In genomic region chr2:185618630-185619029, GRCh38 we compare ENCODE assay signal across 19 cellular contexts.
DNase-seq lines count a peak whose midpoint lies in the region; ATAC-seq and TF ChIP-seq lines count a peak whose summit lies in the region.
"Had no signal": no experiment of that assay in that cellular context is flagged by ENCODE, and none has a peak within 500 bp of the region (broad histone marks: within the 10 kb centered on the region; RNA-seq: fewer than 3 reads in every experiment).

No MANE protein-coding gene starts in this region.

- DNase-seq in NCI-H1105 treated with DMSO at 0.1 percent for 48 hours (lab: John Stamatoyannopoulos, UW) (peak; percentile 3), NCI-H1105 (lab: John Stamatoyannopoulos, UW) (no peak), RWPE2 (ENCODE audit: low spot score) (no peak), fibroblast of the aortic adventitia (ENCODE audit: low read depth) (peak; percentile 6), retinal pigment epithelial cell (ENCODE audit: low read depth) (no peak), T-helper 9 cell (no peak), GM13977 (ENCODE audit: low spot score) (no peak)
- DNase-seq: activated CD4-positive, alpha-beta T cell treated with anti-CD3 and anti-CD28 coated beads for 36 hours; CD4-positive, CD25-positive, alpha-beta regulatory T cell; H7; heart right ventricle; KBM-7; NCI-H1417 treated with DMSO at 0.1 percent for 48 hours; NCI-H524; RPMI8226; T-cell had no signal

- TF ChIP-seq CTCF in RWPE2 (IDR thresholded peaks at IDR 0.05; ENCODE audit: poor library complexity, severe bottlenecking), result no peak
- TF ChIP-seq CTCF in fibroblast of the aortic adventitia (IDR thresholded peaks at IDR 0.05; ENCODE audit: insufficient read depth, low read length), result no peak
- peak; percentile 5 for TF ChIP-seq CTCF in retinal pigment epithelial cell (conservative IDR thresholded peaks at IDR 0.05; ENCODE audit: low read depth, low read length)
- no peak for TF ChIP-seq CTCF in GM13977 (IDR thresholded peaks at IDR 0.05; ENCODE audit: extremely low read depth, insufficient read depth, missing control alignments)

- H3K4me1 ChIP-seq in RWPE2 (ENCODE audit: insufficient read depth, poor library complexity, severe bottlenecking), result no peaks in the 10 kb centered on the region
- H3K4me1 ChIP-seq: heart right ventricle, prostate gland had no signal

- in situ Hi-C loops in GM13977 (cut with MboI; ENCODE audit: low pct_unique_long_range_greater_than_20kb, low sequenced_read_pairs, unreplicated experiment), result no loop called here

- no peaks in the 10 kb centered on the region for H3K36me3 ChIP-seq in RWPE2 (ENCODE audit: low read depth)
- H3K36me3 ChIP-seq: heart right ventricle, prostate gland had no signal

- no peaks in the 10 kb centered on the region for H3K27me3 ChIP-seq in RWPE2 (ENCODE audit: insufficient read depth, poor library complexity, severe bottlenecking)
- H3K27me3 ChIP-seq: heart right ventricle had no signal

- H3K4me3 ChIP-seq in RWPE2 (ENCODE audit: severe bottlenecking) (no peak overlapping the region), fibroblast of the aortic adventitia (ENCODE audit: low read depth, low read length) (no peak overlapping the region), retinal pigment epithelial cell (ENCODE audit: low read length) (no peak overlapping the region)
- H3K4me3 ChIP-seq: heart right ventricle, prostate gland had no signal

- no peaks in the 10 kb centered on the region for H3K9me3 ChIP-seq in RWPE2 (ENCODE audit: severe bottlenecking)
- H3K9me3 ChIP-seq: prostate gland had no signal

- ATAC-seq in RWPE2 (ENCODE audit: low read depth) (peak; percentile 71), HG03280 (IDR thresholded peaks at IDR 0.05; ENCODE audit: unreplicated experiment) (no peak)
- ATAC-seq: activated CD4-positive, alpha-beta T cell treated with anti-CD3 and anti-CD28 coated beads for 36 hours; activated naive CD4-positive, alpha-beta T cell treated with anti-CD3 and anti-CD28 coated beads, Interleukin-2, amount 50 U/mL, for 72 hours; heart right ventricle; T-cell had no signal

- no peak overlapping the region for H3K27ac ChIP-seq in RWPE2 (ENCODE audit: poor library complexity, severe bottlenecking)
- H3K27ac ChIP-seq: heart right ventricle, prostate gland had no signal

Comparison
In these comparisons a context has a peak if more than half of its experiments do, and no peak if none do; other contexts are left out.
1. DNase-seq: peak in NCI-H1105 treated with DMSO at 0.1 percent for 48 hours (single experiment) and fibroblast of the aortic adventitia (single experiment); none in NCI-H1105 (single experiment), RWPE2 (single experiment), retinal pigment epithelial cell (single experiment), T-helper 9 cell (single experiment) and GM13977 (single experiment).